ENCODE assay signal across 8 cellular contexts in the genomic region with DNA sequence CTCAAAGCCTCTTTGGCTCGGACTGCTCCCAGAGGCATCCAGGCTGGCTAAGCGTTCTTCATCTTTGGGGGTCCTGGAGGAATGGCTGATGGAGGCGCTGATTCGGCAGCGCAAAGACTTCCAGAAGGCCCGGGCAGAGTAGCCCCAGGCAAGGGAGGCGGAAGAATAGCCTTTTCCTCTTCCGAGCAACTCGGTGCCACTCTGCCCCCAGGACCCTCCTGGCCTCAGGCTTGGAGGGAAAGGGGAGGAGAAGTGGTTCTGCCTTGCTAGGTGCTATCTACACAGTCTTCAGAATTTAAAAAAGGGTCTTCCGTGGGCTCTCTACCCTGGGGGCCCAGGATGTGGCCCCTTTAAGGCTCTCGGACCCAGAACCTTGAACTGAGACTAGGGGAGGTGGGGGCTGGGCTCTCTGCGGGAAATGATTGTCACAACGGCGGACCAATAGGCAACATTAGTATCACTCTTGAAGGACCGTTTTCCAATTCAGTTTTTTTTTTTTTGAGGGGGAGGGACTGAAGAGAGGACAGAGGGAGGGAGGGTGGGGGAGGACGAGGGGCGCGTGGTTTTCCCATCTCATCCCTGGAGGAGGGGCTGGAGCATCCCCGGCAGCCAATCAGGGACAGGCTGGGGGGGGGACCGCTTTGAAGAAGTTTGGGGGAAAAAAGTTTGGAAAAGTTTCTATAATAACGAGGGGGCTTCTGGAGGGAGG. TPM values are rescaled to one million over a fixed set of nuclear protein-coding genes. Genes with fewer than 3 reads are reported as not detected.
A peak's percentile ranks its signal among the peaks of the same experiment; 100 is the strongest.
DNase-seq lines count a peak whose midpoint lies in the region; ATAC-seq and TF ChIP-seq lines count a peak whose summit lies in the region.

A gene (plus strand): TSS at position 679 of the 709 bp plus-strand sequence. CDS start 157 bp downstream, outside the sequence.

- H3K27me3 ChIP-seq in heart left ventricle (peaks cover 0 to 37% (median 6%) of the 10 kb centered on the region in 9 donors), parathyroid adenoma (ENCODE audit: control insufficient read depth, insufficient read depth, low read length) (no peaks in the 10 kb centered on the region)

- peaks cover 0 to 43% (median 20%) of the 10 kb centered on the region in 12 donors for H3K4me1 ChIP-seq in heart left ventricle
- H3K4me1 ChIP-seq in parathyroid adenoma = peaks cover 20% of the 10 kb centered on the region

- peak within 1 kb of the TSS; percentile 99 for H3K4me2 ChIP-seq in parathyroid adenoma (ENCODE audit: low read length)

- ATAC-seq in heart left ventricle (peak; percentile 39 to 56 (median 47)), GM19452 (IDR thresholded peaks at IDR 0.05; ENCODE audit: unreplicated experiment) (no peak)

- H3K79me2 ChIP-seq in parathyroid adenoma = no peaks in the 10 kb centered on the region

- H3K9me3 ChIP-seq in heart left ventricle (no peaks in the 10 kb centered on the region), parathyroid adenoma (ENCODE audit: control insufficient read depth, low read length) (no peaks in the 10 kb centered on the region)

- peak; percentile 68 for DNase-seq in D341Med (ENCODE audit: low spot score)
- peak; percentile 72 for DNase-seq in HEK293T (ENCODE audit: extremely low spot score)
- peak; percentile 45 for DNase-seq in NCI-H2196 treated with DMSO at 0.1 percent for 48 hours (lab: John Stamatoyannopoulos, UW; ENCODE audit: unreplicated experiment)
- DNase-seq in amniotic stem cell (lab: John Stamatoyannopoulos, UW) = peak; percentile 88
- peak; percentile 74 to 89 (median 82) for DNase-seq in heart left ventricle
- DNase-seq in activated effector memory CD4-positive, alpha-beta T cell treated with Interleukin-2 at 50 U/mL for 16 hours = no peak

- CTCF ChIA-PET in HEK293T (lab: Yijun Ruan, JAX) = no interaction called here

- H3K4me3 ChIP-seq in heart left ventricle (peak within 1 kb of the TSS; percentile 37 to 81 (median 57)), parathyroid adenoma (ENCODE audit: low read depth, low read length) (peak within 1 kb of the TSS; percentile 87)

- POLR2A ChIA-PET in HEK293T (lab: Yijun Ruan, JAX) = interaction anchor here (0.6 to 1.4 kb wide), 3 partner anchors 24 to 63 kb away, joined by 4 to 10 read pairs (median 4); a partner anchor contains a TSS

- peak within 1 kb of the TSS; percentile 40 for H3K9ac ChIP-seq in parathyroid adenoma

- TF ChIP-seq CTCF in heart left ventricle (IDR thresholded peaks at IDR 0.05) = no peak
- no peak for TF ChIP-seq CTCF in parathyroid adenoma (IDR thresholded peaks at IDR 0.05)

- H3K27ac ChIP-seq in heart left ventricle (peak within 1 kb of the TSS; percentile 77 to 99 (median 90)), parathyroid adenoma (peak within 1 kb of the TSS; percentile 87)

- intact Hi-C loops in heart left ventricle (cut with DNase I) = loop anchor here in 9 of 10 donors (2.0 to 5.0 kb wide), 8 partner anchors 31 to 65 kb away; a partner anchor contains a TSS

- peak within 1 kb of the TSS; percentile 96 for H2AFZ ChIP-seq in parathyroid adenoma

- no peak for TF ChIP-seq POLR2A in heart left ventricle (IDR thresholded peaks at IDR 0.05)

- H3K36me3 ChIP-seq in heart left ventricle (no peaks in the 10 kb centered on the region), parathyroid adenoma (ENCODE audit: control insufficient read depth, insufficient read depth, low read length) (no peaks in the 10 kb centered on the region)

- WGBS in heart left ventricle, 4 donors = 5 to 8% (median 6%) methylated on average over 12 to 21 of the region's 21 CpGs

TF ChIP-seq in HEK293T, 16 proteins besides CTCF, POLR2A, EP300 and RAD21:
- TF ChIP-seq CTBP1 (IDR thresholded peaks at IDR 0.05; ENCODE audit: borderline replicate concordance) (no peak), ZNF384 (IDR thresholded peaks at IDR 0.05) (peak; percentile 91)
- TF ChIP-seq, protein P1, sequence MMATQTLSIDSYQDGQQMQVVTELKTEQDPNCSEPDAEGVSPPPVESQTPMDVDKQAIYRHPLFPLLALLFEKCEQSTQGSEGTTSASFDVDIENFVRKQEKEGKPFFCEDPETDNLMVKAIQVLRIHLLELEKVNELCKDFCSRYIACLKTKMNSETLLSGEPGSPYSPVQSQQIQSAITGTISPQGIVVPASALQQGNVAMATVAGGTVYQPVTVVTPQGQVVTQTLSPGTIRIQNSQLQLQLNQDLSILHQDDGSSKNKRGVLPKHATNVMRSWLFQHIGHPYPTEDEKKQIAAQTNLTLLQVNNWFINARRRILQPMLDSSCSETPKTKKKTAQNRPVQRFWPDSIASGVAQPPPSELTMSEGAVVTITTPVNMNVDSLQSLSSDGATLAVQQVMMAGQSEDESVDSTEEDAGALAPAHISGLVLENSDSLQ (IDR thresholded peaks at IDR 0.05) = peak; percentile 97

RNA-seq across cellular contexts. Expression of the gene that starts here (rescaled TPM):
- total RNA-seq in heart left ventricle = 10 to 100 TPM in 7 of 9 donors, 1 to 10 TPM in 2; 6.5 to 19.1 (median 11.7) TPM
- polyA plus RNA-seq in heart left ventricle = 10 to 100 TPM; 12.5 to 23.0 TPM
